22 cellular contexts compared by ENCODE assay signal in genomic region chr3:114071786-114072185, GRCh38. TPM values are rescaled to one million over a fixed set of nuclear protein-coding genes. Genes with fewer than 3 reads are reported as not detected.
DNase-seq lines count a peak whose midpoint lies in the region; ATAC-seq and TF ChIP-seq lines count a peak whose summit lies in the region.
"Had no signal": no experiment of that assay in that cellular context is flagged by ENCODE, and none has a peak within 500 bp of the region (broad histone marks: within the 10 kb centered on the region; RNA-seq: fewer than 3 reads in every experiment).

No MANE protein-coding gene starts in this region.

- H3K27ac Mint-ChIP-seq in activated T-cell treated with anti-CD3 and anti-CD28 coated beads, Interleukin-2, amount 50 U/mL, for 24 hours: peak overlapping the region; percentile 2
- H3K27ac Mint-ChIP-seq in activated T-cell treated with anti-CD3 and anti-CD28 coated beads, Interleukin-2, amount 50 U/mL, for 72 hours: no peak overlapping the region
- H3K27ac Mint-ChIP-seq in osteocyte (ENCODE audit: unreplicated experiment): peak overlapping the region; percentile 27
- H3K27ac Mint-ChIP-seq: B cell, GM23338, H9 had no signal

- TF ChIP-seq CTCF in fibroblast of pulmonary artery (IDR thresholded peaks at IDR 0.05; ENCODE audit: low read length, missing control alignments): no peak
- TF ChIP-seq CTCF in osteocyte (IDR thresholded peaks at IDR 0.05): no peak

- no peaks in the 10 kb centered on the region for H3K27me3 Mint-ChIP-seq in activated T-cell treated with anti-CD3 and anti-CD28 coated beads, Interleukin-2, amount 50 U/mL, for 24 hours
- no peaks in the 10 kb centered on the region for H3K27me3 Mint-ChIP-seq in activated T-cell treated with anti-CD3 and anti-CD28 coated beads, Interleukin-2, amount 50 U/mL, for 72 hours (ENCODE audit: low read depth)
- no peaks in the 10 kb centered on the region for H3K27me3 Mint-ChIP-seq in osteocyte (ENCODE audit: unreplicated experiment)
- H3K27me3 Mint-ChIP-seq: B cell; CD8-positive, alpha-beta memory T cell had no signal

- DNase-seq in activated T-cell treated with anti-CD3 and anti-CD28 coated beads, Interleukin-2, amount 50 U/mL, for 24 hours: no peak
- no peak for DNase-seq in activated T-cell treated with anti-CD3 and anti-CD28 coated beads, Interleukin-2, amount 50 U/mL, for 72 hours
- peak; percentile 26 for DNase-seq in fibroblast of pulmonary artery (ENCODE audit: low read depth)
- no peak for DNase-seq in osteocyte (ENCODE audit: extremely low spot score, unreplicated experiment)
- no peak for DNase-seq in cerebellar nuclear complex (lab: John Stamatoyannopoulos, UW)
- no peak for DNase-seq in NCI-H748 treated with DMSO at 0.1 percent for 48 hours (lab: John Stamatoyannopoulos, UW)
- DNase-seq: CD8-positive, alpha-beta memory T cell; DMS79 treated with DMSO at 0.1 percent for 48 hours; H9; Kasumi-1; NCI-H2029; NCI-H446; NCI-H524 treated with DMSO at 0.1 percent for 48 hours; NCI-H82; NK-92 treated with Interleukin-12 subunit alpha and Interleukin-12 subunit beta, amount 100 ng/mL, for 24 hours; PC-9 had no signal

- no peak overlapping the region for H3K4me3 Mint-ChIP-seq in activated T-cell treated with anti-CD3 and anti-CD28 coated beads, Interleukin-2, amount 50 U/mL, for 24 hours
- no peak overlapping the region for H3K4me3 Mint-ChIP-seq in activated T-cell treated with anti-CD3 and anti-CD28 coated beads, Interleukin-2, amount 50 U/mL, for 72 hours
- H3K4me3 Mint-ChIP-seq in osteocyte (ENCODE audit: unreplicated experiment): no peak overlapping the region
- H3K4me3 Mint-ChIP-seq: B cell; CD8-positive, alpha-beta memory T cell; GM23338; H9 had no signal

- no peak overlapping the region for H3K4me3 ChIP-seq in fibroblast of pulmonary artery (replicated peaks; ENCODE audit: low read depth, low read length)
- H3K4me3 ChIP-seq: GM23338, K562, PC-9, SJSA1 had no signal

- peaks cover 99% of the 10 kb centered on the region for H3K36me3 Mint-ChIP-seq in activated T-cell treated with anti-CD3 and anti-CD28 coated beads, Interleukin-2, amount 50 U/mL, for 24 hours (ENCODE audit: low read depth)
- H3K36me3 Mint-ChIP-seq in activated T-cell treated with anti-CD3 and anti-CD28 coated beads, Interleukin-2, amount 50 U/mL, for 72 hours (ENCODE audit: insufficient read depth in 2 of 2): peaks cover 10 to 27% of the 10 kb centered on the region in 2 donors
- H3K36me3 Mint-ChIP-seq in osteocyte (ENCODE audit: unreplicated experiment): peaks cover 45% of the 10 kb centered on the region

- no peaks in the 10 kb centered on the region for H3K4me1 Mint-ChIP-seq in activated T-cell treated with anti-CD3 and anti-CD28 coated beads, Interleukin-2, amount 50 U/mL, for 24 hours (ENCODE audit: low read depth)
- H3K4me1 Mint-ChIP-seq in activated T-cell treated with anti-CD3 and anti-CD28 coated beads, Interleukin-2, amount 50 U/mL, for 72 hours (ENCODE audit: low read depth): no peaks in the 10 kb centered on the region
- peaks cover 4% of the 10 kb centered on the region for H3K4me1 Mint-ChIP-seq in osteocyte (ENCODE audit: unreplicated experiment)
- H3K4me1 Mint-ChIP-seq: B cell, GM23338, H9 had no signal

- no peak for ATAC-seq in activated T-cell treated with anti-CD3 and anti-CD28 coated beads, Interleukin-2, amount 50 U/mL, for 72 hours (replicated peaks in 1 of 2)
- no peak for ATAC-seq in GM21723 (IDR thresholded peaks at IDR 0.05; ENCODE audit: unreplicated experiment)
- ATAC-seq: GM23338, K562, Right ventricle myocardium inferior had no signal

- no peaks in the 10 kb centered on the region for H3K9me3 Mint-ChIP-seq in activated T-cell treated with anti-CD3 and anti-CD28 coated beads, Interleukin-2, amount 50 U/mL, for 24 hours
- no peaks in the 10 kb centered on the region for H3K9me3 Mint-ChIP-seq in activated T-cell treated with anti-CD3 and anti-CD28 coated beads, Interleukin-2, amount 50 U/mL, for 72 hours
- peaks cover 5% of the 10 kb centered on the region for H3K9me3 Mint-ChIP-seq in osteocyte (ENCODE audit: unreplicated experiment)
- H3K9me3 Mint-ChIP-seq: CD8-positive, alpha-beta memory T cell; GM23338; H9 had no signal

RNA-seq across cellular contexts. Expression of gene QTRT2, which starts 15.2 kb away (rescaled TPM):
- 10 to 100 TPM; 23.8 to 27.5 TPM for total RNA-seq in activated T-cell treated with anti-CD3 and anti-CD28 coated beads, Interleukin-2, amount 50 U/mL, for 72 hours
- 13.6 and 15.4 TPM in 2 replicates for total RNA-seq in osteocyte

RNA-seq across cellular contexts. Expression of gene CCDC191, which starts 15.5 kb away (rescaled TPM):
- 1 to 10 TPM; 4.8 to 5.4 TPM for total RNA-seq in activated T-cell treated with anti-CD3 and anti-CD28 coated beads, Interleukin-2, amount 50 U/mL, for 72 hours
- total RNA-seq in osteocyte: 4.3 and 7.1 TPM in 2 replicates
